In the genomic region with DNA sequence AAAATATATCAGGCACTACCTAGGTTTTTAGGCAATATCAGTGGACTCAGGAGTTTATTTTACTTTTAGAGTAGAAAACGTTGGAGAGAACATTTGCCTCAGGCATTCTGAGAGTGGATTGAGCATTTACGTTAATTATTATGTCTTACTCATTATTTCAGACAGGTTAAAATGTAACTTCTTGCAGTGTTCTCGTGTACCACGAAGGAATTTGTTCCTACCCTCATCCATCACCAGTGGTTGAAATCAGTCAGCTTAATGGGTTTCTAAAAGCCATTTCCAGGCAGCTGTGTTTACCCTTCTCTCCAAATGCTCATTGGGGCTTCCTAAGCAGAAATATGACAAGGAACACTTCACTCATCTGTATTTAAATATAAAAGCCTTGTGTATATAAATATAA, we compare ENCODE assay signal across 22 cellular contexts. TPM values are rescaled to one million over a fixed set of nuclear protein-coding genes. Genes with fewer than 3 reads are reported as not detected.
A peak's percentile ranks its signal among the peaks of the same experiment; 100 is the strongest.
DNase-seq lines count a peak whose midpoint lies in the region; ATAC-seq, FAIRE-seq and TF ChIP-seq lines count a peak whose summit lies in the region.
"Had no signal": no experiment of that assay in that cellular context is flagged by ENCODE, and none has a peak within 500 bp of the region (broad histone marks: within the 10 kb centered on the region; RNA-seq: fewer than 3 reads in every experiment).

No MANE protein-coding gene starts in this region.

- no peak overlapping the region for H3K9ac ChIP-seq in kidney (ENCODE audit: low read length in 2 of 2)
- H3K9ac ChIP-seq: parathyroid adenoma had no signal

- no peaks in the 10 kb centered on the region for H3K36me3 ChIP-seq in kidney (ENCODE audit: control insufficient read depth in 1 of 2, insufficient read depth in 2 of 2, low read length in 2 of 2)
- H3K36me3 ChIP-seq: esophagus muscularis mucosa, SJCRH30, tibial nerve had no signal

- no peaks in the 10 kb centered on the region for H3K9me3 ChIP-seq in kidney (ENCODE audit: control insufficient read depth in 1 of 2, low read length in 2 of 2)
- H3K9me3 ChIP-seq: esophagus muscularis mucosa, SJCRH30, tibial nerve had no signal

- H3K4me3 ChIP-seq in kidney (ENCODE audit: low read length in 2 of 2) = no peak overlapping the region
- H3K4me3 ChIP-seq: esophagus muscularis mucosa, SJCRH30, skin epidermis, tibial nerve had no signal

- peak; percentile 97 for FAIRE-seq in kidney (lab: Jason Lieb, UNC)

- peak overlapping the region in 1 of 2 donors; percentile 65 for H3K27ac ChIP-seq in kidney (ENCODE audit: low read depth in 2 of 2, low read length in 2 of 2)
- H3K27ac ChIP-seq: esophagus muscularis mucosa, parathyroid adenoma, SJCRH30, skin epidermis, tibial nerve had no signal

- DNase-seq in ACHN (peak; percentile 79), HK-2 (ENCODE audit: unreplicated experiment) (peak; percentile 11), NCI-H345 treated with DMSO at 0.1 percent for 48 hours (lab: John Stamatoyannopoulos, UW; ENCODE audit: unreplicated experiment) (peak; percentile 63), kidney (no peak), A172 (ENCODE audit: low spot score) (no peak)
- DNase-seq in activated effector memory CD4-positive, alpha-beta T cell treated with anti-CD3 and anti-CD28 coated beads, Interleukin-2, amount 50 U/mL, for 16 hours = no peak
- DNase-seq: activated CD4-positive, alpha-beta T cell treated with anti-CD3 and anti-CD28 coated beads, Interleukin-2, amount 50 U/mL, for 1 hour; activated T-cell treated with anti-CD3 and anti-CD28 coated beads, Interleukin-2, amount 50 U/mL, for 1 hour; CD4-positive, alpha-beta T cell; dermis blood vessel endothelial cell; GDM1; Kasumi-1; left colon; stimulated activated CD4-positive, alpha-beta T cell treated with anti-CD3 and anti-CD28 coated beads, Interleukin-4, amount 100 ng/mL, for 4 hours; T-helper 9 cell had no signal

- in situ Hi-C loops in ACHN (cut with HindIII; ENCODE audit: low pct_ligation_motif_present, low pct_unique_long_range_greater_than_20kb, low sequenced_read_pairs) = no loop called here

- peaks cover 2 to 6% of the 10 kb centered on the region in 2 donors for H3K4me1 ChIP-seq in kidney (ENCODE audit: control insufficient read depth in 1 of 2, insufficient read depth in 1 of 2, low read depth in 1 of 2, low read length in 2 of 2)
- H3K4me1 ChIP-seq: esophagus muscularis mucosa, parathyroid adenoma, tibial nerve had no signal

- no peak for TF ChIP-seq CTCF in kidney (IDR thresholded peaks at IDR 0.05; ENCODE audit: borderline replicate concordance, extremely low read depth, insufficient read depth)

- no peak for ATAC-seq in GM18861 (IDR thresholded peaks at IDR 0.05; ENCODE audit: unreplicated experiment)
- ATAC-seq in HG03565 (IDR thresholded peaks at IDR 0.05; ENCODE audit: unreplicated experiment) = no peak
- ATAC-seq: left colon had no signal

- intact Hi-C loops in kidney (cut with DNase I) = no loop called here

RNA-seq across cellular contexts. Expression of gene LDHB, which starts 9.1 kb away (rescaled TPM):
- total RNA-seq in kidney = 1,158 TPM
- 2,485 TPM for polyA plus RNA-seq in kidney (ENCODE audit: insufficient read depth, low read depth, low replicate concordance)
- total RNA-seq in A172 (2014; rRNA removed; shearing (Covaris generic)) = 1,131 and 1,257 TPM in 2 replicates

Comparison
In these comparisons a context has a peak if more than half of its experiments do, and no peak if none do; other contexts are left out.
1. DNase-seq: peak in ACHN (single experiment), HK-2 (single experiment) and NCI-H345 treated with DMSO at 0.1 percent for 48 hours (single experiment); none in kidney (single experiment), A172 (single experiment) and activated effector memory CD4-positive, alpha-beta T cell treated with anti-CD3 and anti-CD28 coated beads, Interleukin-2, amount 50 U/mL, for 16 hours (single experiment).